In genomic region chr3:124593442-124593829, GRCh38 we compare ENCODE assay signal across 2 cellular contexts.
TF ChIP-seq lines count a peak whose summit lies in the region.

No MANE protein-coding gene starts in this region.

TF ChIP-seq in HCT116, 20 proteins besides CTCF, POLR2A, EP300 and RAD21:
- TF ChIP-seq, protein P1, sequence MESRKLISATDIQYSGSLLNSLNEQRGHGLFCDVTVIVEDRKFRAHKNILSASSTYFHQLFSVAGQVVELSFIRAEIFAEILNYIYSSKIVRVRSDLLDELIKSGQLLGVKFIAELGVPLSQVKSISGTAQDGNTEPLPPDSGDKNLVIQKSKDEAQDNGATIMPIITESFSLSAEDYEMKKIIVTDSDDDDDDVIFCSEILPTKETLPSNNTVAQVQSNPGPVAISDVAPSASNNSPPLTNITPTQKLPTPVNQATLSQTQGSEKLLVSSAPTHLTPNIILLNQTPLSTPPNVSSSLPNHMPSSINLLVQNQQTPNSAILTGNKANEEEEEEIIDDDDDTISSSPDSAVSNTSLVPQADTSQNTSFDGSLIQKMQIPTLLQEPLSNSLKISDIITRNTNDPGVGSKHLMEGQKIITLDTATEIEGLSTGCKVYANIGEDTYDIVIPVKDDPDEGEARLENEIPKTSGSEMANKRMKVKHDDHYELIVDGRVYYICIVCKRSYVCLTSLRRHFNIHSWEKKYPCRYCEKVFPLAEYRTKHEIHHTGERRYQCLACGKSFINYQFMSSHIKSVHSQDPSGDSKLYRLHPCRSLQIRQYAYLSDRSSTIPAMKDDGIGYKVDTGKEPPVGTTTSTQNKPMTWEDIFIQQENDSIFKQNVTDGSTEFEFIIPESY (IDR thresholded peaks at IDR 0.05; ENCODE audit: extremely low read depth, insufficient replicate concordance, low read length) = no peak
- TF ChIP-seq, protein P2, sequence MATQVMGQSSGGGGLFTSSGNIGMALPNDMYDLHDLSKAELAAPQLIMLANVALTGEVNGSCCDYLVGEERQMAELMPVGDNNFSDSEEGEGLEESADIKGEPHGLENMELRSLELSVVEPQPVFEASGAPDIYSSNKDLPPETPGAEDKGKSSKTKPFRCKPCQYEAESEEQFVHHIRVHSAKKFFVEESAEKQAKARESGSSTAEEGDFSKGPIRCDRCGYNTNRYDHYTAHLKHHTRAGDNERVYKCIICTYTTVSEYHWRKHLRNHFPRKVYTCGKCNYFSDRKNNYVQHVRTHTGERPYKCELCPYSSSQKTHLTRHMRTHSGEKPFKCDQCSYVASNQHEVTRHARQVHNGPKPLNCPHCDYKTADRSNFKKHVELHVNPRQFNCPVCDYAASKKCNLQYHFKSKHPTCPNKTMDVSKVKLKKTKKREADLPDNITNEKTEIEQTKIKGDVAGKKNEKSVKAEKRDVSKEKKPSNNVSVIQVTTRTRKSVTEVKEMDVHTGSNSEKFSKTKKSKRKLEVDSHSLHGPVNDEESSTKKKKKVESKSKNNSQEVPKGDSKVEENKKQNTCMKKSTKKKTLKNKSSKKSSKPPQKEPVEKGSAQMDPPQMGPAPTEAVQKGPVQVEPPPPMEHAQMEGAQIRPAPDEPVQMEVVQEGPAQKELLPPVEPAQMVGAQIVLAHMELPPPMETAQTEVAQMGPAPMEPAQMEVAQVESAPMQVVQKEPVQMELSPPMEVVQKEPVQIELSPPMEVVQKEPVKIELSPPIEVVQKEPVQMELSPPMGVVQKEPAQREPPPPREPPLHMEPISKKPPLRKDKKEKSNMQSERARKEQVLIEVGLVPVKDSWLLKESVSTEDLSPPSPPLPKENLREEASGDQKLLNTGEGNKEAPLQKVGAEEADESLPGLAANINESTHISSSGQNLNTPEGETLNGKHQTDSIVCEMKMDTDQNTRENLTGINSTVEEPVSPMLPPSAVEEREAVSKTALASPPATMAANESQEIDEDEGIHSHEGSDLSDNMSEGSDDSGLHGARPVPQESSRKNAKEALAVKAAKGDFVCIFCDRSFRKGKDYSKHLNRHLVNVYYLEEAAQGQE (IDR thresholded peaks at IDR 0.05; ENCODE audit: low read depth) = no peak
- TF ChIP-seq ATF3 (IDR thresholded peaks at IDR 0.05) = no peak

TF ChIP-seq in H1, 55 proteins besides CTCF, POLR2A, EP300 and RAD21:
- TF ChIP-seq ZNF274 (IDR thresholded peaks at IDR 0.05; ENCODE audit: borderline replicate concordance, extremely low read depth, low read length) (no peak), KDM1A (IDR thresholded peaks at IDR 0.05; ENCODE audit: borderline replicate concordance, low read length) (no peak), SP4 (IDR thresholded peaks at IDR 0.05; ENCODE audit: low read length) (no peak), GABPA (IDR thresholded peaks at IDR 0.05; ENCODE audit: borderline replicate concordance, insufficient read depth, low read length) (no peak), TEAD4 (IDR thresholded peaks at IDR 0.05; ENCODE audit: low read depth, low read length) (no peak), TAF7 (optimal IDR thresholded peaks at IDR 0.05; ENCODE audit: borderline replicate concordance, low read depth, low read length) (no peak), CHD2 (IDR thresholded peaks at IDR 0.05; ENCODE audit: low read length) (no peak), YY1 (IDR thresholded peaks at IDR 0.05; ENCODE audit: low read depth, low read length) (no peak), JUN (IDR thresholded peaks at IDR 0.05; ENCODE audit: low read depth, low read length) (no peak), EZH2 (IDR thresholded peaks at IDR 0.05; ENCODE audit: low read depth, low read length, severe bottlenecking) (no peak), KDM4A (IDR thresholded peaks at IDR 0.05; ENCODE audit: low read depth, low read length, severe bottlenecking) (no peak), POLR2AphosphoS5 (IDR thresholded peaks at IDR 0.05; ENCODE audit: low read depth, low read length) (no peak), RXRA (IDR thresholded peaks at IDR 0.05; ENCODE audit: insufficient read depth, low read depth, low read length) (no peak), POU5F1 (IDR thresholded peaks at IDR 0.05; ENCODE audit: low read depth, low read length) (no peak), TAF1 (IDR thresholded peaks at IDR 0.05; ENCODE audit: low read depth, low read length) (no peak)
